In the genomic region with DNA sequence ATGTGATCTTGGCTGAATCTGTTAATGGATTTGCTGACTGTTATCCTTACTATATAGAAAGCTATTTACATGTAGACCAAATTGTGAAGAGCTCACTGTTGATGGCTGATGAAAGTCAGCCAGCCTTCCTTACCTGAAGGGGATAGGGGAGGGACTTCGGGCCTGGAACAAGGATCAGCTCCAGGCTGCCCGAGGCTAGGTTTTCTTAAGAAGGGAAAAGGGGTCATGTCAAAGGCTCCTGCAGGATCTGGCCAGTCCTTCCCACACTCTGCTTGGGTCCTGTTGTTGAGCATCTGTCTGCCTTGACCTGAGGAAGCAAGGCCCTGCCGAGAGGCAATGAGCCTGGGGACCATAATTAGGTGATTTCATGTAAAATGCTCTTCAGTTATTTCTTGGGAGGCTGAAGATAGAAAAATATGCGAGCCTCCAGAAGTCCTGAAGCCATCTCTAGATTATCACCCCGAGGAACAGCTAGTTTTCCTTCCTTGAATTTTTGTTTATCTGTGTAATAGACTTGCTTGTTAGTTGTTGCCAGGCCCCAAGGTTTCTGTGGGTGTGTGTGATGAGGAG, we compare ENCODE assay signal across 26 cellular contexts.
"Had no signal": no experiment of that assay in that cellular context is flagged by ENCODE, and none has a peak within 500 bp of the region (broad histone marks: within the 10 kb centered on the region; RNA-seq: fewer than 3 reads in every experiment).

No MANE protein-coding gene starts in this region.

- H3K36me3 ChIP-seq: brain microvascular endothelial cell had no signal

- H3K9me3 Mint-ChIP-seq: activated CD4-positive, alpha-beta memory T cell treated with anti-CD3 and anti-CD28 coated beads, Interleukin-2, amount 10 ng/mL, durations not matched to agents 7 days and 5 days; activated T-cell treated with anti-CD3 and anti-CD28 coated beads, Interleukin-2, amount 50 U/mL, for 24 hours; activated T-helper 17 cell treated with anti-CD3 and anti-CD28 coated beads, Interleukin-2, amount 50 U/mL, for 72 hours; central memory CD8-positive, alpha-beta T cell had no signal

- H3K36me3 Mint-ChIP-seq: activated naive CD8-positive, alpha-beta T cell had no signal

- ATAC-seq: activated T-helper 17 cell treated with anti-CD3 and anti-CD28 coated beads, Interleukin-2, amount 50 U/mL, for 72 hours; esophagus mucosa had no signal

- H3K4me3 Mint-ChIP-seq: activated CD4-positive, alpha-beta memory T cell treated with anti-CD3 and anti-CD28 coated beads, Interleukin-2, amount 10 ng/mL, durations not matched to agents 7 days and 5 days; activated CD4-positive, alpha-beta T cell treated with anti-CD3 and anti-CD28 coated beads, Interleukin-2, amount 10 ng/mL, durations not matched to agents 7 days and 5 days; activated naive CD8-positive, alpha-beta T cell; activated T-cell treated with anti-CD3 and anti-CD28 coated beads, Interleukin-2, amount 50 U/mL, for 24 hours; activated T-helper 17 cell treated with anti-CD3 and anti-CD28 coated beads, Interleukin-2, amount 50 U/mL, for 72 hours; central memory CD8-positive, alpha-beta T cell had no signal

- H3K27me3 Mint-ChIP-seq: activated CD4-positive, alpha-beta memory T cell treated with anti-CD3 and anti-CD28 coated beads, Interleukin-2, amount 10 ng/mL, durations not matched to agents 7 days and 5 days; activated CD4-positive, alpha-beta T cell treated with anti-CD3 and anti-CD28 coated beads, Interleukin-2, amount 10 ng/mL, durations not matched to agents 7 days and 5 days; activated T-cell treated with anti-CD3 and anti-CD28 coated beads, Interleukin-2, amount 50 U/mL, for 24 hours had no signal

- H3K4me1 Mint-ChIP-seq: activated CD4-positive, alpha-beta memory T cell treated with anti-CD3 and anti-CD28 coated beads, Interleukin-2, amount 10 ng/mL, durations not matched to agents 7 days and 5 days; activated CD4-positive, alpha-beta T cell treated with anti-CD3 and anti-CD28 coated beads, Interleukin-2, amount 10 ng/mL, durations not matched to agents 7 days and 5 days; activated T-helper 17 cell treated with anti-CD3 and anti-CD28 coated beads, Interleukin-2, amount 50 U/mL, for 72 hours; central memory CD8-positive, alpha-beta T cell had no signal

- H3K27me3 ChIP-seq: brain microvascular endothelial cell had no signal

- FAIRE-seq: astrocyte, colon, frontal cortex had no signal

- H3K27ac Mint-ChIP-seq: activated CD4-positive, alpha-beta memory T cell treated with anti-CD3 and anti-CD28 coated beads, Interleukin-2, amount 10 ng/mL, durations not matched to agents 7 days and 5 days; activated CD4-positive, alpha-beta T cell treated with anti-CD3 and anti-CD28 coated beads, Interleukin-2, amount 10 ng/mL, durations not matched to agents 7 days and 5 days; activated naive CD8-positive, alpha-beta T cell; activated T-cell treated with anti-CD3 and anti-CD28 coated beads, Interleukin-2, amount 50 U/mL, for 24 hours; activated T-helper 17 cell treated with anti-CD3 and anti-CD28 coated beads, Interleukin-2, amount 50 U/mL, for 72 hours had no signal

- DNase-seq: activated CD4-positive, alpha-beta memory T cell treated with anti-CD3 and anti-CD28 coated beads, Interleukin-2, amount 10 ng/mL, durations not matched to agents 7 days and 5 days; activated CD4-positive, alpha-beta T cell treated with anti-CD3 and anti-CD28 coated beads for 1 hour; activated CD4-positive, alpha-beta T cell treated with anti-CD3 and anti-CD28 coated beads for 4 hours; activated CD4-positive, alpha-beta T cell treated with anti-CD3 and anti-CD28 coated beads, Interleukin-2, amount 10 ng/mL, durations not matched to agents 7 days and 5 days; activated CD4-positive, alpha-beta T cell treated with anti-CD3 and anti-CD28 coated beads, Interleukin-2, amount 50 U/mL, for 4 hours; activated CD8-positive, alpha-beta memory T cell treated with anti-CD3 and anti-CD28 coated beads, Interleukin-2, amount 50 U/mL, for 48 hours; activated effector memory CD4-positive, alpha-beta T cell treated with Interleukin-2 at 50 U/mL for 16 hours; activated gamma-delta T cell treated with Interleukin-2 at 50 U/mL for 16 hours; activated naive CD4-positive, alpha-beta T cell treated with anti-CD3 and anti-CD28 coated beads, Interleukin-2, amount 50 U/mL, for 16 hours; activated naive CD4-positive, alpha-beta T cell treated with Interleukin-2 at 50 U/mL for 16 hours; activated T-cell treated with anti-CD3 and anti-CD28 coated beads for 4 hours; activated T-cell treated with anti-CD3 and anti-CD28 coated beads, Interleukin-2, amount 50 U/mL, for 24 hours; amniotic stem cell; anterior cingulate cortex; brain microvascular endothelial cell; effector CD8-positive, alpha-beta T cell; foreskin fibroblast; head of caudate nucleus; T-helper 2 cell had no signal

- H3K27ac ChIP-seq: brain microvascular endothelial cell had no signal
